ENCODE assay signal across 5 cellular contexts in the genomic region with DNA sequence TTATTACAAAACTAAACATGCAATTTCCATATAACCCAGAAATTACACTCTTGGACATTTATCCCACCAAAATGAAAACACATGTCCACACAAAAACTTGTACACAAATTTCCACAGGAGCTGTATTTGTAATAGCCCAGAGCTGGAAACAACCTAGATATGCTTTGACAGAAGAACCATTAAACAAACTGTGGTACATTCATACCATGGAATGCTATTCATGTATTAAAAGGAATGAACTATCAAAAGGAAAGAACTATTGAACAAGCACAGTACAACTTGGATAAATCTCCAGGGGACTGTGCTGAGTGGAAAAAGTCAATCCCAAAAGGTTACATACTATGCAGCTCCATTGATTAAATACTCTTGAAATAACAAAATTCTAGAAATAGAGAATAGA.
"Had no signal": no experiment of that assay in that cellular context is flagged by ENCODE, and none has a peak within 500 bp of the region (broad histone marks: within the 10 kb centered on the region; RNA-seq: fewer than 3 reads in every experiment).

No MANE protein-coding gene starts in this region.

- H3K36me3 ChIP-seq: HAP-1 had no signal

- H3K9me3 ChIP-seq: HAP-1 had no signal

- H3K4me1 ChIP-seq: HAP-1 had no signal

- H3K9ac ChIP-seq: GM23248 had no signal

- H2AFZ ChIP-seq: GM23248 had no signal

- H3K4me3 ChIP-seq: GM23248, HAP-1 had no signal

- H3K27ac ChIP-seq: GM23248 had no signal

- DNase-seq: GM23248, GOT3, H7, HFFc6 had no signal
